In genomic region chr7:46759711-46760480, GRCh38 we compare ENCODE assay signal across 16 cellular contexts.
DNase-seq lines count a peak whose midpoint lies in the region; ATAC-seq and TF ChIP-seq lines count a peak whose summit lies in the region.
"Had no signal": no experiment of that assay in that cellular context is flagged by ENCODE, and none has a peak within 500 bp of the region (broad histone marks: within the 10 kb centered on the region; RNA-seq: fewer than 3 reads in every experiment).

No MANE protein-coding gene starts in this region.

- H3K9me3 ChIP-seq in gastroesophageal sphincter: no peaks in the 10 kb centered on the region
- H3K9me3 ChIP-seq: BLaER1 treated with 17β-estradiol and CSF1 and Interleukin-3, amounts not matched to agents 10 nM and 100 nM had no signal

- DNase-seq in Daoy (ENCODE audit: low read depth) (peak; percentile 55), M059J (ENCODE audit: low read depth) (peak; percentile 90), cardiac fibroblast (ENCODE audit: low read depth in 2 of 2) (peak; percentile 59 to 71), kidney tubule cell (ENCODE audit: low spot score) (peak; percentile 21)
- DNase-seq in stimulated activated naive CD4-positive, alpha-beta T cell (lab: John Stamatoyannopoulos, UW): no peak
- no peak for DNase-seq in activated effector memory CD4-positive, alpha-beta T cell treated with anti-CD3 and anti-CD28 coated beads, Interleukin-2, amount 50 U/mL, for 16 hours
- no peak for DNase-seq in effector memory CD8-positive, alpha-beta T cell
- DNase-seq: DMS 273 treated with DMSO at 0.1 percent for 48 hours; KBM-7; NCI-H1417; NK-92 treated with Interleukin-12 subunit alpha and Interleukin-12 subunit beta, amount 100 ng/mL, for 24 hours; small intestine; stimulated activated CD4-positive, alpha-beta T cell treated with anti-CD3 and anti-CD28 coated beads, Interleukin-4, amount 100 ng/mL, for 4 hours; T-helper 17 cell had no signal

- peaks cover 4 to 10% of the 10 kb centered on the region in 2 donors for H3K9me3 Mint-ChIP-seq in effector memory CD8-positive, alpha-beta T cell

- H3K36me3 Mint-ChIP-seq in effector memory CD8-positive, alpha-beta T cell (ENCODE audit: insufficient read depth): no peaks in the 10 kb centered on the region

- no peak for TF ChIP-seq POLR2A in gastroesophageal sphincter (IDR thresholded peaks at IDR 0.05)

- peaks cover 0 to under 1% (median 0%) of the 10 kb centered on the region in 3 donors for H3K4me1 ChIP-seq in gastroesophageal sphincter

- no peaks in the 10 kb centered on the region for H3K27me3 ChIP-seq in gastroesophageal sphincter
- H3K27me3 ChIP-seq: BLaER1 treated with 17β-estradiol and CSF1 and Interleukin-3, amounts not matched to agents 10 nM and 100 nM had no signal

- 80 to 82% methylated on average over 3 to 6 of the region's 7 CpGs for WGBS in gastroesophageal sphincter (ENCODE audit: low coverage in 1 of 2), 2 donors

- H3K4me3 ChIP-seq in cardiac fibroblast (replicated peaks in 1 of 2; ENCODE audit: low read depth in 2 of 2, low read length in 2 of 2) (no peak overlapping the region), gastroesophageal sphincter (no peak overlapping the region)
- H3K4me3 ChIP-seq: BLaER1 treated with 17β-estradiol and CSF1 and Interleukin-3, amounts not matched to agents 10 nM and 100 nM had no signal

- no peak for TF ChIP-seq EP300 in gastroesophageal sphincter (IDR thresholded peaks at IDR 0.05)

- TF ChIP-seq CTCF in cardiac fibroblast (IDR thresholded peaks at IDR 0.05; ENCODE audit: low read depth, low read length) (no peak), gastroesophageal sphincter (IDR thresholded peaks at IDR 0.05) (no peak)

- no peak overlapping the region for H3K27ac ChIP-seq in gastroesophageal sphincter
- H3K27ac ChIP-seq: BLaER1 treated with 17β-estradiol and CSF1 and Interleukin-3, amounts not matched to agents 10 nM and 100 nM had no signal

- H3K4me3 Mint-ChIP-seq in effector memory CD8-positive, alpha-beta T cell: no peak overlapping the region
- H3K4me3 Mint-ChIP-seq: T-helper 17 cell had no signal

- ATAC-seq in gastroesophageal sphincter: no peak
- ATAC-seq in effector memory CD8-positive, alpha-beta T cell (replicated peaks): no peak
- ATAC-seq: T-helper 17 cell had no signal

- no peak overlapping the region for H3K27ac Mint-ChIP-seq in effector memory CD8-positive, alpha-beta T cell
- H3K27ac Mint-ChIP-seq: T-helper 17 cell had no signal

- H3K36me3 ChIP-seq in gastroesophageal sphincter: no peaks in the 10 kb centered on the region
- H3K36me3 ChIP-seq: BLaER1 treated with 17β-estradiol and CSF1 and Interleukin-3, amounts not matched to agents 10 nM and 100 nM had no signal

- no peaks in the 10 kb centered on the region for H3K27me3 Mint-ChIP-seq in effector memory CD8-positive, alpha-beta T cell
- H3K27me3 Mint-ChIP-seq: T-helper 17 cell had no signal

- no peaks in the 10 kb centered on the region for H3K4me1 Mint-ChIP-seq in effector memory CD8-positive, alpha-beta T cell (ENCODE audit: low read depth in 2 of 2)
- H3K4me1 Mint-ChIP-seq: T-helper 17 cell had no signal

Comparison
In these comparisons a context has a peak if more than half of its experiments do, and no peak if none do; other contexts are left out.
1. DNase-seq: peak in Daoy (single experiment), M059J (single experiment), cardiac fibroblast (2 of 2) and kidney tubule cell (single experiment); none in stimulated activated naive CD4-positive, alpha-beta T cell (0 of 6), activated effector memory CD4-positive, alpha-beta T cell treated with anti-CD3 and anti-CD28 coated beads, Interleukin-2, amount 50 U/mL, for 16 hours (single experiment) and effector memory CD8-positive, alpha-beta T cell (0 of 3).